Comparison of ENCODE assay signal across 8 cellular contexts in the genomic region with DNA sequence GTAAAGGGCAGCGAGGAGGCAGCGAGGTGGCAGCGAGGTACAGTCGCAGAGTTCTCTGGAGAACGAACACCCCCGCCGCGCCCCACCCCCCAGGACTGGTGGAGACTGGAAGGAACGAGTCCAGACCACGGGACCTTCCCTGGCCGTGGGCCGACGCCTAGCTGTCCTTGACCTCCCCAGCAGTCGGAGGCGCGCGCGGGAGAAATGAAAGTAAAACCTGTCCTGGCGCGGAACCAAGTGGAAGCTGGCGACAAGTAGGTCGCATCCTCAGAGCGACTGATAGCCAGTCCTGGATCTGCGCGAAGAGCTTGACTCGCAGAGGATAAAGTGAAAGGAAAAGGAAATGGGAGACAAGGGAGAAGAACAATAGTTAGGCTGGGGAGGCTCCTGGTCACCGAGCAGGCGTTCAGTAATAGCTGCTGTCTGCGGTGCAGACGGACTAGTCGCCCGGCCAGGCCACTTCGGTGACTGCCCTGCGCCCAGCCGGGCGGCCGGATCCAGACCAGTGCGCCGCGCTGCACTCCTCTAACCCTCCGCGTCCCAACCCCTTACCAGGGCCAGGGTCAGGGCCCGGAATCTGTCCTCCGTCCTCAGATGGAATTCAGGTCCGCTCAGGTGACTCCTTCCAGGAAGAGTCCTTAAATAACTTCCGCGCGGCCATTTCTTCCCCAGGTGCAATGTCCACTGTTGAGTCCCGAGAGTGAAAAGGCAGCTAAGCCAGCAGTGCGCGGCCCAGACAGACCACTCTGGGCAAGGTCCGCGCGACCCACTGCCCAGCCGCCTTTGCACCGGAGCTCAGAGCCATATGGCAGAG. TPM values are rescaled to one million over a fixed set of nuclear protein-coding genes. Genes with fewer than 3 reads are reported as not detected.
A peak's percentile ranks its signal among the peaks of the same experiment; 100 is the strongest.
DNase-seq lines count a peak whose midpoint lies in the region; FAIRE-seq and TF ChIP-seq lines count a peak whose summit lies in the region.

No MANE protein-coding gene starts in this region.

- peak overlapping the region; percentile 81 for H4K12ac ChIP-seq in trophoblast cell (ENCODE audit: low read depth, low read length)

- 28% methylated on average over 37 of the region's 56 CpGs for WGBS in SK-N-SH (ENCODE audit: low lambda C conversion rate)
- WGBS in trophoblast cell (ENCODE audit: extremely low coverage, insufficient coverage, insufficient read length), result no CpG with 5 or more reads among the region's 56 CpGs

- peaks cover 22% of the 10 kb centered on the region for H3K27me3 ChIP-seq in CD8-positive, alpha-beta memory T cell (ENCODE audit: insufficient read depth, low read length, poor library complexity, severe bottlenecking)
- no peaks in the 10 kb centered on the region for H3K27me3 ChIP-seq in HL-60 (ENCODE audit: insufficient read depth, poor library complexity, severe bottlenecking)
- no peaks in the 10 kb centered on the region for H3K27me3 ChIP-seq in SK-N-SH (ENCODE audit: insufficient read depth)
- peaks cover 4% of the 10 kb centered on the region for H3K27me3 ChIP-seq in astrocyte (ENCODE audit: insufficient read depth, low read length)
- no peaks in the 10 kb centered on the region for H3K27me3 ChIP-seq in left ventricle myocardium inferior (ENCODE audit: low read depth)
- H3K27me3 ChIP-seq in trophoblast cell (ENCODE audit: insufficient read depth, low read length), result no peaks in the 10 kb centered on the region

- H3K79me2 ChIP-seq in SK-N-SH (ENCODE audit: insufficient read depth), result peaks cover 23% of the 10 kb centered on the region; the same call in 1 of the 2 replicates
- H3K79me2 ChIP-seq in astrocyte (ENCODE audit: insufficient read depth, low read length), result peaks cover 24% of the 10 kb centered on the region
- H3K79me2 ChIP-seq in trophoblast cell (ENCODE audit: control insufficient read depth, insufficient read depth, low read length, poor library complexity), result peaks cover 36% of the 10 kb centered on the region

- H3K9me3 Mint-ChIP-seq in CD8-positive, alpha-beta memory T cell, result no peaks in the 10 kb centered on the region
- H3K9me3 Mint-ChIP-seq in astrocyte (ENCODE audit: unreplicated experiment), result no peaks in the 10 kb centered on the region

- peak overlapping the region; percentile 80 to 99 (median 97) for H3K27ac Mint-ChIP-seq in CD8-positive, alpha-beta memory T cell
- peak overlapping the region; percentile 100 for H3K27ac Mint-ChIP-seq in astrocyte (ENCODE audit: unreplicated experiment)

- no peak for TF ChIP-seq RAD21 in SK-N-SH (IDR thresholded peaks at IDR 0.05; ENCODE audit: low read length)

- H3K18ac ChIP-seq in trophoblast cell (ENCODE audit: low read length), result peak overlapping the region; percentile 64

- H3K27me3 Mint-ChIP-seq in CD8-positive, alpha-beta memory T cell, result peaks cover 4 to 16% of the 10 kb centered on the region in 2 donors
- no peaks in the 10 kb centered on the region for H3K27me3 Mint-ChIP-seq in astrocyte (ENCODE audit: low read depth, unreplicated experiment)

- no peak for TF ChIP-seq POLR2A in H54 (IDR thresholded peaks at IDR 0.05; ENCODE audit: low read depth, low read length)

- intact Hi-C loops in left ventricle myocardium inferior (cut with micrococcal nuclease), result no loop called here

- H2BK5ac ChIP-seq in trophoblast cell (ENCODE audit: low read depth, low read length, poor library complexity), result peak overlapping the region; percentile 76

- peak overlapping the region; percentile 93 for H3K4me3 ChIP-seq in CD8-positive, alpha-beta memory T cell (ENCODE audit: low read length)
- H3K4me3 ChIP-seq in HL-60 (replicated peaks; ENCODE audit: insufficient read depth, low read length) (peak overlapping the region; percentile 56), SK-N-SH (ENCODE audit: low read depth in 2 of 2, low read length in 1 of 2) (peak overlapping the region; percentile 66 to 87), astrocyte (ENCODE audit: insufficient read depth, low read depth, low read length) (peak overlapping the region; percentile 88), left ventricle myocardium inferior (peak overlapping the region; percentile 82), trophoblast cell (ENCODE audit: low read depth, low read length) (peak overlapping the region; percentile 79)

- H3K9me2 ChIP-seq in SK-N-SH, result no peaks in the 10 kb centered on the region

- H4K8ac ChIP-seq in trophoblast cell (ENCODE audit: low read depth, low read length), result peak overlapping the region; percentile 91

- peaks cover 43% of the 10 kb centered on the region for H3K79me1 ChIP-seq in trophoblast cell (ENCODE audit: low read length)

- no peaks in the 10 kb centered on the region for H3K36me3 ChIP-seq in CD8-positive, alpha-beta memory T cell (ENCODE audit: insufficient read depth, low read length)
- H3K36me3 ChIP-seq in SK-N-SH (replicated peaks in 1 of 2; ENCODE audit: control insufficient read depth in 1 of 2, insufficient read depth in 2 of 2, low read length in 1 of 2), result peaks cover 0 to 5% of the 10 kb centered on the region in 2 experiments
- H3K36me3 ChIP-seq in astrocyte (ENCODE audit: insufficient read depth, low read length), result no peaks in the 10 kb centered on the region
- H3K36me3 ChIP-seq in left ventricle myocardium inferior, result no peaks in the 10 kb centered on the region
- no peaks in the 10 kb centered on the region for H3K36me3 ChIP-seq in trophoblast cell (ENCODE audit: control insufficient read depth in 1 of 2, insufficient read depth in 2 of 2, low read length in 2 of 2)

- peak overlapping the region; percentile 75 for H3K4ac ChIP-seq in trophoblast cell (ENCODE audit: low read depth, low read length)

- peak overlapping the region; percentile 98 for H3K4me2 ChIP-seq in SK-N-SH
- H3K4me2 ChIP-seq in astrocyte (ENCODE audit: low read length), result peak overlapping the region; percentile 94
- H3K4me2 ChIP-seq in trophoblast cell (ENCODE audit: low read length), result peak overlapping the region; percentile 86

- H4K20me1 ChIP-seq in SK-N-SH (ENCODE audit: insufficient read depth) (peaks cover 10% of the 10 kb centered on the region; the same call in 1 of the 2 replicates), astrocyte (ENCODE audit: insufficient read depth, low read length) (peaks cover 24% of the 10 kb centered on the region)

- 0 out of 4 replicates have a peak, but pooled peaks of 1 of the 2 experiments have one; percentile 27 for TF ChIP-seq EP300 in SK-N-SH (IDR thresholded peaks at IDR 0.05; ENCODE audit: borderline replicate concordance in 1 of 2, low read depth in 1 of 2, low read length in 1 of 2)

- peaks cover 0 to 14% (median 0%) of the 10 kb centered on the region in 3 donors for H3K36me3 Mint-ChIP-seq in CD8-positive, alpha-beta memory T cell
- H3K36me3 Mint-ChIP-seq in astrocyte (ENCODE audit: low read depth, unreplicated experiment), result peaks cover 22% of the 10 kb centered on the region

- H3K9ac ChIP-seq in SK-N-SH, result peak overlapping the region; percentile 79
- peak overlapping the region; percentile 89 for H3K9ac ChIP-seq in astrocyte (ENCODE audit: low read length)
- H3K9ac ChIP-seq in trophoblast cell (ENCODE audit: low read length), result peak overlapping the region; percentile 82

- POLR2A ChIA-PET in CD8-positive, alpha-beta memory T cell (lab: Charles Lee), result interaction anchor here (0.5 to 1.8 kb wide), 8 partner anchors 17 to 1620 kb away, joined by 3 to 6 read pairs (median 4); a partner anchor contains a TSS
- POLR2A ChIA-PET in SK-N-SH (lab: Yijun Ruan, JAX), result interaction anchor here (0.6 to 4.0 kb wide), 5 partner anchors 10 to 544 kb away, joined by 3 to 24 read pairs (median 5); a partner anchor contains a TSS

- no peaks in the 10 kb centered on the region for H3K9me3 ChIP-seq in CD8-positive, alpha-beta memory T cell (ENCODE audit: low read length)
- H3K9me3 ChIP-seq in SK-N-SH, result no peaks in the 10 kb centered on the region
- no peaks in the 10 kb centered on the region for H3K9me3 ChIP-seq in astrocyte (ENCODE audit: insufficient read depth, low read depth, low read length)
- H3K9me3 ChIP-seq in left ventricle myocardium inferior (replicated peaks), result no peaks in the 10 kb centered on the region
- no peaks in the 10 kb centered on the region for H3K9me3 ChIP-seq in trophoblast cell (ENCODE audit: insufficient read depth, low read depth, low read length)

- H4K91ac ChIP-seq in trophoblast cell (ENCODE audit: low read depth, low read length), result peak overlapping the region; percentile 95

- H3K4me3 Mint-ChIP-seq in CD8-positive, alpha-beta memory T cell, result peak overlapping the region; percentile 97 to 100 (median 99)
- peak overlapping the region; percentile 98 for H3K4me3 Mint-ChIP-seq in astrocyte (ENCODE audit: unreplicated experiment)

- peak; percentile 62 to 87 (median 73) for DNase-seq in CD8-positive, alpha-beta memory T cell
- DNase-seq in HL-60 (ENCODE audit: low read depth in 1 of 2, low spot score in 1 of 2) (peak; percentile 69), SK-N-SH (peak; percentile 72), astrocyte (ENCODE audit: low read depth) (no peak), left ventricle myocardium inferior (peak; percentile 89), trophoblast cell (peak; percentile 59 to 78), H54 (ENCODE audit: insufficient read length, low spot score) (no peak), NCI-H2107 (lab: John Stamatoyannopoulos, UW) (no peak)

- peak overlapping the region; percentile 22 for H2AK5ac ChIP-seq in trophoblast cell (ENCODE audit: low read length)

- H3K23ac ChIP-seq in trophoblast cell (ENCODE audit: low read length), result no peak overlapping the region

- no peak for TF ChIP-seq CTCF in HL-60 (IDR thresholded peaks at IDR 0.05; ENCODE audit: insufficient read depth, low read length)
- TF ChIP-seq CTCF in SK-N-SH (IDR thresholded peaks at IDR 0.05), result 0 out of 2 replicates have a peak, but pooled peaks have one; percentile 7
- no peak for TF ChIP-seq CTCF in astrocyte (IDR thresholded peaks at IDR 0.05; ENCODE audit: insufficient read depth, low read depth, low read length)
- TF ChIP-seq CTCF in left ventricle myocardium inferior (IDR thresholded peaks at IDR 0.05; ENCODE audit: borderline replicate concordance), result peak; percentile 12

- H2BK12ac ChIP-seq in trophoblast cell (ENCODE audit: low read length), result peak overlapping the region; percentile 29

- no peak for FAIRE-seq in astrocyte (lab: Jason Lieb, UNC)
- no peak for FAIRE-seq in H54 (lab: Jason Lieb, UNC)

- H3K27ac ChIP-seq in CD8-positive, alpha-beta memory T cell (ENCODE audit: low read depth, low read length), result peak overlapping the region; percentile 40
- peak overlapping the region; percentile 66 for H3K27ac ChIP-seq in HL-60 (replicated peaks)
- H3K27ac ChIP-seq in SK-N-SH (ENCODE audit: low read depth in 2 of 2, low read length in 1 of 2), result peak overlapping the region; percentile 70 to 93
- peak overlapping the region; percentile 74 for H3K27ac ChIP-seq in astrocyte (ENCODE audit: low read depth, low read length)
- H3K27ac ChIP-seq in left ventricle myocardium inferior (replicated peaks), result peak overlapping the region; percentile 91
- H3K27ac ChIP-seq in trophoblast cell (ENCODE audit: low read depth, low read length), result peak overlapping the region; percentile 85

- peak overlapping the region; percentile 94 for H3K14ac ChIP-seq in trophoblast cell (ENCODE audit: low read length)

- peaks cover 40 to 66% (median 63%) of the 10 kb centered on the region in 3 donors for H3K4me1 Mint-ChIP-seq in CD8-positive, alpha-beta memory T cell
- peaks cover 11% of the 10 kb centered on the region for H3K4me1 Mint-ChIP-seq in astrocyte (ENCODE audit: low read depth, unreplicated experiment)

- CTCF ChIA-PET in CD8-positive, alpha-beta memory T cell (lab: Charles Lee), result interaction anchor here (0.9 to 7.2 kb wide), 12 partner anchors 8 to 555 kb away, joined by 3 to 61 read pairs (median 4); a partner anchor contains a TSS
- CTCF ChIA-PET in SK-N-SH (lab: Yijun Ruan, JAX), result interaction anchor here (0.7 to 9.2 kb wide), 22 partner anchors 8 to 728 kb away, joined by 3 to 104 read pairs (median 4); no protein-coding TSS in a partner anchor

- H3K4me1 ChIP-seq in CD8-positive, alpha-beta memory T cell (ENCODE audit: insufficient read depth, low read length), result peaks cover 54% of the 10 kb centered on the region
- H3K4me1 ChIP-seq in SK-N-SH (ENCODE audit: control insufficient read depth in 1 of 2, insufficient read depth in 2 of 2, low read depth in 1 of 2, low read length in 1 of 2) (peaks cover 0 to 29% of the 10 kb centered on the region in 2 experiments), astrocyte (ENCODE audit: insufficient read depth, low read length) (peaks cover 47% of the 10 kb centered on the region), left ventricle myocardium inferior (peaks cover 59% of the 10 kb centered on the region), trophoblast cell (ENCODE audit: control insufficient read depth in 1 of 2, insufficient read depth in 2 of 2, low read length in 2 of 2) (peaks cover 5 to 6% of the 10 kb centered on the region in 2 experiments)

- peak overlapping the region; percentile 88 for H2BK120ac ChIP-seq in trophoblast cell (ENCODE audit: insufficient read depth, low read length, poor library complexity)

- peaks cover 25% of the 10 kb centered on the region for H3F3A ChIP-seq in SK-N-SH (replicated peaks; ENCODE audit: insufficient read depth)

- H2AFZ ChIP-seq in SK-N-SH (ENCODE audit: low read depth) (peak overlapping the region; percentile 91), astrocyte (ENCODE audit: low read depth, low read length) (peak overlapping the region; percentile 86), trophoblast cell (ENCODE audit: insufficient read depth, low read length, poor library complexity) (peak overlapping the region; percentile 75)

RNA-seq across cellular contexts. Expression of a gene that starts 1.9 kb away (rescaled TPM):
- under 1 TPM; 0.24 to 0.64 TPM for total RNA-seq in CD8-positive, alpha-beta memory T cell
- polyA plus RNA-seq in CD8-positive, alpha-beta memory T cell, result 0.16 TPM
- polyA plus RNA-seq in SK-N-SH (2012; rRNA removed), result 35.4 and 50.6 TPM in 2 replicates
- 26.5 and 32.6 TPM in 2 replicates for polyA plus RNA-seq in SK-N-SH (2012; cell fraction: cytosol; rRNA removed)
- polyA plus RNA-seq in SK-N-SH (2012; cell fraction: nucleus; rRNA removed), result 75.7 and 120 TPM in 2 replicates
- total RNA-seq in astrocyte (75.9 and 78.7 TPM in 2 replicates), left ventricle myocardium inferior (14.2 TPM)
- 101 and 108 TPM in 2 replicates for polyA plus RNA-seq in trophoblast cell (2013)

RNA-seq across cellular contexts. Expression of a gene that starts 8.9 kb away (rescaled TPM):
- total RNA-seq in CD8-positive, alpha-beta memory T cell, result 1 to 10 TPM; 3.7 to 4.2 TPM
- 4.3 TPM for polyA plus RNA-seq in CD8-positive, alpha-beta memory T cell
- polyA plus RNA-seq in SK-N-SH (2012; rRNA removed), result 23.0 and 36.4 TPM in 2 replicates
- 25.1 and 28.5 TPM in 2 replicates for polyA plus RNA-seq in SK-N-SH (2012; cell fraction: cytosol; rRNA removed)
- 25.4 and 58.1 TPM in 2 replicates for polyA plus RNA-seq in SK-N-SH (2012; cell fraction: nucleus; rRNA removed)
- total RNA-seq in astrocyte (43.7 and 50.0 TPM in 2 replicates), left ventricle myocardium inferior (17.8 TPM)
- polyA plus RNA-seq in trophoblast cell (2013), result 14.4 and 15.1 TPM in 2 replicates

Comparison
In these comparisons a context has a peak if more than half of its experiments do, and no peak if none do; other contexts are left out.
1. DNase-seq: peak in CD8-positive, alpha-beta memory T cell (5 of 5), HL-60 (2 of 2), SK-N-SH (single experiment), left ventricle myocardium inferior (single experiment) and trophoblast cell (2 of 2); none in astrocyte (single experiment), H54 (single experiment) and NCI-H2107 (single experiment).
2. H3K27ac ChIP-seq: peak in every context shown above with its lines; median percentile 91 in left ventricle myocardium inferior; 85 in trophoblast cell; 82 in SK-N-SH; 74 in astrocyte; 66 in HL-60; 40 in CD8-positive, alpha-beta memory T cell.
3. CTCF ChIP-seq: peak in SK-N-SH (single experiment) and left ventricle myocardium inferior (single experiment); none in HL-60 (single experiment) and astrocyte (single experiment).
4. Peak in every context shown above with its lines, with median percentiles within 50 percentile points of each other: H3K4me3 ChIP-seq, H2AFZ ChIP-seq, H3K4me2 ChIP-seq and H3K9ac ChIP-seq.